In the genomic region with DNA sequence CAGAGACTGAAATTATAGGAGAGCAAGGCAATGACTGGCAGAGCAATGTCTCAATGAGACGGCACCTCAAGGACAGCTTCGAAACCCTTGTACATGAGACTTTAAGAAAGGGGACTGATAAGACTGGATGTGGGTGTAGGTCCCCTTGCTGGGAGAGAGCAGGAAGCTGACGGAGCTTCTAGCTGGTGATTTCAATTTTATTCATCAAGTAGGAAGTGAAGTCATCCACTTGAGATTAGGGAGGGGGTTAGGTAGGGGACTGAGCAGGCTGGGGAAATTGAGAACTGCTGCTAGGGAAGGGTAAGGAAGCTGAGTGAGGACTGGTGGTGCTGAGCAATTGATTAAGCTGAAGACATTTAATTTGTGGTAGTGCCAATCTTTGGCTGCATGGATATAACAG, we compare ENCODE assay signal across 1 cellular context.
TF ChIP-seq lines count a peak whose summit lies in the region.

No MANE protein-coding gene starts in this region.

TF ChIP-seq in IMR-90, 13 proteins besides CTCF, POLR2A, EP300 and RAD21 (continued from another document):
- TF ChIP-seq, protein P1, sequence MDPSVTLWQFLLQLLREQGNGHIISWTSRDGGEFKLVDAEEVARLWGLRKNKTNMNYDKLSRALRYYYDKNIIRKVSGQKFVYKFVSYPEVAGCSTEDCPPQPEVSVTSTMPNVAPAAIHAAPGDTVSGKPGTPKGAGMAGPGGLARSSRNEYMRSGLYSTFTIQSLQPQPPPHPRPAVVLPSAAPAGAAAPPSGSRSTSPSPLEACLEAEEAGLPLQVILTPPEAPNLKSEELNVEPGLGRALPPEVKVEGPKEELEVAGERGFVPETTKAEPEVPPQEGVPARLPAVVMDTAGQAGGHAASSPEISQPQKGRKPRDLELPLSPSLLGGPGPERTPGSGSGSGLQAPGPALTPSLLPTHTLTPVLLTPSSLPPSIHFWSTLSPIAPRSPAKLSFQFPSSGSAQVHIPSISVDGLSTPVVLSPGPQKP (IDR thresholded peaks at IDR 0.05; ENCODE audit: borderline replicate concordance, low read depth, low read length) = no peak
- TF ChIP-seq CHD1 (IDR thresholded peaks at IDR 0.05; ENCODE audit: low read depth, low read length) (no peak), BHLHE40 (IDR thresholded peaks at IDR 0.05; ENCODE audit: low read depth, low read length) (no peak), SMC3 (IDR thresholded peaks at IDR 0.05; ENCODE audit: low read depth, low read length) (no peak), RFX5 (IDR thresholded peaks at IDR 0.05; ENCODE audit: low read depth, low read length) (no peak), FOS (IDR thresholded peaks at IDR 0.05; ENCODE audit: low read depth, low read length) (no peak)
